Comparison of ENCODE assay signal across 17 cellular contexts in genomic region chr7:84247591-84247990, GRCh38. TPM values are rescaled to one million over a fixed set of nuclear protein-coding genes. Genes with fewer than 3 reads are reported as not detected.
DNase-seq lines count a peak whose midpoint lies in the region; ATAC-seq and TF ChIP-seq lines count a peak whose summit lies in the region.
"Had no signal": no experiment of that assay in that cellular context is flagged by ENCODE, and none has a peak within 500 bp of the region (broad histone marks: within the 10 kb centered on the region; RNA-seq: fewer than 3 reads in every experiment).

No MANE protein-coding gene starts in this region.

- no peak overlapping the region for H3K4me3 ChIP-seq in BLaER1 treated with 17β-estradiol and CSF1 and Interleukin-3, amounts not matched to agents 10 nM and 100 nM
- H3K4me3 ChIP-seq in GM23338 (no peak overlapping the region), SJCRH30 (no peak overlapping the region)
- H3K4me3 ChIP-seq: vagina had no signal

- H3K4me1 Mint-ChIP-seq in GM23338, result peaks cover 18% of the 10 kb centered on the region
- H3K4me1 Mint-ChIP-seq: T-cell had no signal

- H4K20me1 ChIP-seq in BLaER1 treated with 17β-estradiol and CSF1 and Interleukin-3, amounts not matched to agents 10 nM and 100 nM, result no peaks in the 10 kb centered on the region
- H4K20me1 ChIP-seq in GM23338 (replicated peaks; ENCODE audit: insufficient read depth), result no peaks in the 10 kb centered on the region

- H3K9me2 ChIP-seq in GM23338 (ENCODE audit: insufficient read depth), result no peaks in the 10 kb centered on the region; the same call in 1 of the 2 replicates

- H3K9me3 Mint-ChIP-seq in GM23338, result peaks cover 32% of the 10 kb centered on the region

- peak; percentile 32 for DNase-seq in SK-MEL-5 (ENCODE audit: low read depth, low spot score)
- DNase-seq in glomerular visceral epithelial cell (ENCODE audit: extremely low spot score), result peak; percentile 47
- no peak for DNase-seq in head of caudate nucleus
- DNase-seq in NCI-H526 treated with DMSO at 0.1 percent for 48 hours (lab: John Stamatoyannopoulos, UW), result no peak
- no peak for DNase-seq in GM23338 (ENCODE audit: low spot score)
- DNase-seq in SJCRH30, result no peak
- DNase-seq: activated CD4-positive, CD25-positive, alpha-beta regulatory T cell treated with anti-CD3 and anti-CD28 coated beads, Interleukin-2, amount 50 U/mL, for 72 hours; activated T-cell treated with anti-CD3 and anti-CD28 coated beads, Interleukin-2, amount 50 U/mL, for 72 hours; mesendoderm; NCI-H1417 treated with DMSO at 0.1 percent for 48 hours; NCI-H510A treated with DMSO at 0.1 percent for 48 hours; stimulated activated CD4-positive, alpha-beta T cell treated with anti-CD3 and anti-CD28 coated beads, Interleukin-1b, Interleukin-23, amount 100 ng/mL, for 48 hours; T-cell had no signal

- H3K79me2 ChIP-seq in GM23338 (replicated peaks; ENCODE audit: insufficient read depth), result no peaks in the 10 kb centered on the region

- intact Hi-C loops in head of caudate nucleus (cut with DNase I), result no loop called here

- no peaks in the 10 kb centered on the region for H3F3A ChIP-seq in GM23338 (replicated peaks; ENCODE audit: low read depth)

- peaks cover 0 to 77% (median 19%) of the 10 kb centered on the region in 10 experiments; a peak in 15 of 20 replicates for H3K4me1 ChIP-seq in BLaER1 treated with 17β-estradiol and CSF1 and Interleukin-3, amounts not matched to agents 10 nM and 100 nM
- peaks cover 15% of the 10 kb centered on the region for H3K4me1 ChIP-seq in GM23338 (ENCODE audit: insufficient read depth)
- H3K4me1 ChIP-seq in SJCRH30, result no peaks in the 10 kb centered on the region
- H3K4me1 ChIP-seq: vagina had no signal

- in situ Hi-C loops in SK-MEL-5 (cut with HindIII; ENCODE audit: low pct_unique_long_range_greater_than_20kb, low sequenced_read_pairs), result no loop called here

- H3K9ac ChIP-seq in BLaER1 treated with 17β-estradiol and CSF1 and Interleukin-3, amounts not matched to agents 10 nM and 100 nM, result peak overlapping the region in 3 of 11 experiments; percentile 75 to 81 (median 80); a peak in 5 of 22 replicates

- H3K27me3 ChIP-seq in BLaER1 treated with 17β-estradiol and CSF1 and Interleukin-3, amounts not matched to agents 10 nM and 100 nM, result no peaks in the 10 kb centered on the region
- H3K27me3 ChIP-seq in GM23338 (ENCODE audit: insufficient read depth) (no peaks in the 10 kb centered on the region), SJCRH30 (no peaks in the 10 kb centered on the region)
- H3K27me3 ChIP-seq: vagina had no signal

- peaks cover 35% of the 10 kb centered on the region for H3K36me3 Mint-ChIP-seq in GM23338 (ENCODE audit: low read depth)
- H3K36me3 Mint-ChIP-seq: T-cell had no signal

- H3K4me3 Mint-ChIP-seq in GM23338, result no peak overlapping the region
- H3K4me3 Mint-ChIP-seq: activated T-cell treated with anti-CD3 and anti-CD28 coated beads, Interleukin-2, amount 50 U/mL, for 72 hours; brain; T-cell had no signal

- peaks cover 0 to 33% (median 5%) of the 10 kb centered on the region in 11 experiments; a peak in 12 of 22 replicates for H3K9me3 ChIP-seq in BLaER1 treated with 17β-estradiol and CSF1 and Interleukin-3, amounts not matched to agents 10 nM and 100 nM (replicated peaks in 1 of 11)
- peaks cover 4% of the 10 kb centered on the region for H3K9me3 ChIP-seq in SJCRH30 (replicated peaks)
- H3K9me3 ChIP-seq: vagina had no signal

- H3K27ac ChIP-seq in BLaER1 treated with 17β-estradiol and CSF1 and Interleukin-3, amounts not matched to agents 10 nM and 100 nM, result peak overlapping the region in 6 of 11 experiments; percentile 3 to 99 (median 91); a peak in 9 of 22 replicates
- H3K27ac ChIP-seq in GM23338 (ENCODE audit: low read depth) (no peak overlapping the region), SJCRH30 (no peak overlapping the region)
- H3K27ac ChIP-seq: vagina had no signal

- H3K4me2 ChIP-seq in BLaER1 treated with 17β-estradiol and CSF1 and Interleukin-3, amounts not matched to agents 10 nM and 100 nM, result peak overlapping the region in 4 of 11 experiments; percentile 26 to 73 (median 56); a peak in 7 of 22 replicates
- H3K4me2 ChIP-seq in GM23338, result no peak overlapping the region

- no peak overlapping the region for H2AFZ ChIP-seq in GM23338

- peak in 1 of 2 experiments; percentile 24; a peak in 1 of 4 replicates for TF ChIP-seq CTCF in GM23338 (conservative IDR thresholded peaks at IDR 0.05; ENCODE audit: low read depth in 2 of 2)

- H3K27ac Mint-ChIP-seq in GM23338, result no peak overlapping the region
- H3K27ac Mint-ChIP-seq: activated T-cell treated with anti-CD3 and anti-CD28 coated beads, Interleukin-2, amount 50 U/mL, for 72 hours; brain; T-cell had no signal

- ATAC-seq in HG03432 (IDR thresholded peaks at IDR 0.05; ENCODE audit: unreplicated experiment) (peak; percentile 49), GM23338 (no peak)
- ATAC-seq: activated T-cell treated with anti-CD3 and anti-CD28 coated beads, Interleukin-2, amount 50 U/mL, for 72 hours; T-cell had no signal

- H3K36me3 ChIP-seq in BLaER1 treated with 17β-estradiol and CSF1 and Interleukin-3, amounts not matched to agents 10 nM and 100 nM, result peaks cover 0 to 13% (median 0%) of the 10 kb centered on the region in 11 experiments; a peak in 4 of 22 replicates
- H3K36me3 ChIP-seq in GM23338 (ENCODE audit: insufficient read depth) (0 out of 2 replicates have a peak, but pooled peaks cover 3% of the 10 kb centered on the region), SJCRH30 (no peaks in the 10 kb centered on the region)
- H3K36me3 ChIP-seq: vagina had no signal

- peaks cover 2% of the 10 kb centered on the region for H3K27me3 Mint-ChIP-seq in GM23338 (ENCODE audit: insufficient read depth, low read depth, poor library complexity)

TF ChIP-seq in GM23338, 12 proteins besides CTCF, POLR2A, EP300 and RAD21 (continues in another document):
- TF ChIP-seq POLR2AphosphoS5 (IDR thresholded peaks at IDR 0.05; ENCODE audit: low read depth) (no peak), STAT1 (IDR thresholded peaks at IDR 0.05; ENCODE audit: unreplicated experiment) (no peak), CREB1 (CRISPR knock-in tag; IDR thresholded peaks at IDR 0.05; ENCODE audit: low read depth) (no peak)
- TF ChIP-seq, protein P1, sequence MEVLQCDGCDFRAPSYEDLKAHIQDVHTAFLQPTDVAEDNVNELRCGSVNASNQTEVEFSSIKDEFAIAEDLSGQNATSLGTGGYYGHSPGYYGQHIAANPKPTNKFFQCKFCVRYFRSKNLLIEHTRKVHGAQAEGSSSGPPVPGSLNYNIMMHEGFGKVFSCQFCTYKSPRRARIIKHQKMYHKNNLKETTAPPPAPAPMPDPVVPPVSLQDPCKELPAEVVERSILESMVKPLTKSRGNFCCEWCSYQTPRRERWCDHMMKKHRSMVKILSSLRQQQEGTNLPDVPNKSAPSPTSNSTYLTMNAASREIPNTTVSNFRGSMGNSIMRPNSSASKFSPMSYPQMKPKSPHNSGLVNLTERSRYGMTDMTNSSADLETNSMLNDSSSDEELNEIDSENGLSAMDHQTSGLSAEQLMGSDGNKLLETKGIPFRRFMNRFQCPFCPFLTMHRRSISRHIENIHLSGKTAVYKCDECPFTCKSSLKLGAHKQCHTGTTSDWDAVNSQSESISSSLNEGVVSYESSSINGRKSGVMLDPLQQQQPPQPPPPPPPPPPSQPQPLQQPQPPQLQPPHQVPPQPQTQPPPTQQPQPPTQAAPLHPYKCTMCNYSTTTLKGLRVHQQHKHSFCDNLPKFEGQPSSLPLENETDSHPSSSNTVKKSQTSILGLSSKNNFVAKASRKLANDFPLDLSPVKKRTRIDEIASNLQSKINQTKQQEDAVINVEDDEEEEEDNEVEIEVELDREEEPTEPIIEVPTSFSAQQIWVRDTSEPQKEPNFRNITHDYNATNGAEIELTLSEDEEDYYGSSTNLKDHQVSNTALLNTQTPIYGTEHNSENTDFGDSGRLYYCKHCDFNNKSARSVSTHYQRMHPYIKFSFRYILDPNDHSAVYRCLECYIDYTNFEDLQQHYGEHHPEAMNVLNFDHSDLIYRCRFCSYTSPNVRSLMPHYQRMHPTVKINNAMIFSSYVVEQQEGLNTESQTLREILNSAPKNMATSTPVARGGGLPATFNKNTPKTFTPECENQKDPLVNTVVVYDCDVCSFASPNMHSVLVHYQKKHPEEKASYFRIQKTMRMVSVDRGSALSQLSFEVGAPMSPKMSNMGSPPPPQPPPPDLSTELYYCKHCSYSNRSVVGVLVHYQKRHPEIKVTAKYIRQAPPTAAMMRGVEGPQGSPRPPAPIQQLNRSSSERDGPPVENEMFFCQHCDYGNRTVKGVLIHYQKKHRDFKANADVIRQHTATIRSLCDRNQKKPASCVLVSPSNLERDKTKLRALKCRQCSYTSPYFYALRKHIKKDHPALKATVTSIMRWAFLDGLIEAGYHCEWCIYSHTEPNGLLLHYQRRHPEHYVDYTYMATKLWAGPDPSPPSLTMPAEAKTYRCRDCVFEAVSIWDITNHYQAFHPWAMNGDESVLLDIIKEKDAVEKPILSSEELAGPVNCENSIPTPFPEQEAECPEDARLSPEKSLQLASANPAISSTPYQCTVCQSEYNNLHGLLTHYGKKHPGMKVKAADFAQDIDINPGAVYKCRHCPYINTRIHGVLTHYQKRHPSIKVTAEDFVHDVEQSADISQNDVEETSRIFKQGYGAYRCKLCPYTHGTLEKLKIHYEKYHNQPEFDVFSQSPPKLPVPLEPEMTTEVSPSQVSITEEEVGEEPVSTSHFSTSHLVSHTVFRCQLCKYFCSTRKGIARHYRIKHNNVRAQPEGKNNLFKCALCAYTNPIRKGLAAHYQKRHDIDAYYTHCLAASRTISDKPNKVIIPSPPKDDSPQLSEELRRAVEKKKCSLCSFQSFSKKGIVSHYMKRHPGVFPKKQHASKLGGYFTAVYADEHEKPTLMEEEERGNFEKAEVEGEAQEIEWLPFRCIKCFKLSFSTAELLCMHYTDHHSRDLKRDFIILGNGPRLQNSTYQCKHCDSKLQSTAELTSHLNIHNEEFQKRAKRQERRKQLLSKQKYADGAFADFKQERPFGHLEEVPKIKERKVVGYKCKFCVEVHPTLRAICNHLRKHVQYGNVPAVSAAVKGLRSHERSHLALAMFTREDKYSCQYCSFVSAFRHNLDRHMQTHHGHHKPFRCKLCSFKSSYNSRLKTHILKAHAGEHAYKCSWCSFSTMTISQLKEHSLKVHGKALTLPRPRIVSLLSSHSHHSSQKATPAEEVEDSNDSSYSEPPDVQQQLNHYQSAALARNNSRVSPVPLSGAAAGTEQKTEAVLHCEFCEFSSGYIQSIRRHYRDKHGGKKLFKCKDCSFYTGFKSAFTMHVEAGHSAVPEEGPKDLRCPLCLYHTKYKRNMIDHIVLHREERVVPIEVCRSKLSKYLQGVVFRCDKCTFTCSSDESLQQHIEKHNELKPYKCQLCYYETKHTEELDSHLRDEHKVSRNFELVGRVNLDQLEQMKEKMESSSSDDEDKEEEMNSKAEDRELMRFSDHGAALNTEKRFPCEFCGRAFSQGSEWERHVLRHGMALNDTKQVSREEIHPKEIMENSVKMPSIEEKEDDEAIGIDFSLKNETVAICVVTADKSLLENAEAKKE (CRISPR knock-in tag; IDR thresholded peaks at IDR 0.05), result no peak

RNA-seq across cellular contexts. Expression of gene SEMA3A, which starts 53.0 kb away (rescaled TPM):
- total RNA-seq in SK-MEL-5 (2014; rRNA removed; shearing (Covaris generic)), result 10.0 and 13.1 TPM in 2 replicates
- polyA plus RNA-seq in SK-MEL-5 (2015; cell fraction: cytosol; rRNA removed), result 4.6 and 8.2 TPM in 2 replicates
- 6.7 and 7.6 TPM in 2 replicates for polyA plus RNA-seq in SK-MEL-5 (2015; cell fraction: nucleus; rRNA removed)
- 46.4 and 54.5 TPM in 2 replicates for total RNA-seq in GM23338 (2014; rRNA removed; shearing (Covaris generic))
- polyA plus RNA-seq in GM23338 (2016; fragmentation: Nextera tagmentation; extraction: Ambion mirVana), result 12.3 and 19.8 TPM in 2 replicates
- 16.8 and 19.4 TPM in 2 replicates for total RNA-seq in SJCRH30 (2014; rRNA removed; shearing (Covaris generic))

Comparison
In these comparisons a context has a peak if more than half of its experiments do, and no peak if none do; other contexts are left out.
1. H3K27ac ChIP-seq: peak in BLaER1 treated with 17β-estradiol and CSF1 and Interleukin-3, amounts not matched to agents 10 nM and 100 nM (6 of 11); none in GM23338 (single experiment) and SJCRH30 (single experiment).
2. DNase-seq: peak in SK-MEL-5 (single experiment) and glomerular visceral epithelial cell (single experiment); none in head of caudate nucleus (0 of 42), NCI-H526 treated with DMSO at 0.1 percent for 48 hours (single experiment), GM23338 (single experiment) and SJCRH30 (0 of 2).